Comparison of ENCODE assay signal across 8 cellular contexts in genomic region chr20:59455392-59456341, GRCh38.
DNase-seq lines count a peak whose midpoint lies in the region; ATAC-seq, FAIRE-seq and TF ChIP-seq lines count a peak whose summit lies in the region.

No MANE protein-coding gene starts in this region.

- peak in 9 of 14 donors; percentile 6 to 78 (median 13) for DNase-seq in C1 segment of cervical spinal cord (lab: John Stamatoyannopoulos, UW)
- peak; percentile 42 for DNase-seq in HT-29 (ENCODE audit: low spot score)
- DNase-seq in ascending aorta (ENCODE audit: low spot score in 2 of 2), result no peak
- peak; percentile 54 for DNase-seq in iPS-NIHi7 (ENCODE audit: extremely low spot score)
- DNase-seq in thyroid gland, result peak; percentile 53 to 65
- DNase-seq in SHP77 treated with DMSO at 0.1 percent for 48 hours (lab: John Stamatoyannopoulos, UW), result no peak
- DNase-seq in T-helper 17 cell, result no peak
- DNase-seq in GM12891 (ENCODE audit: insufficient read length, low spot score), result no peak

- no peaks in the 10 kb centered on the region for H3K4me1 ChIP-seq in ascending aorta
- peaks cover 0 to 5% of the 10 kb centered on the region in 2 donors for H3K4me1 ChIP-seq in thyroid gland

- TF ChIP-seq POLR2A in thyroid gland (IDR thresholded peaks at IDR 0.05) (no peak), GM12891 (IDR thresholded peaks at IDR 0.05; ENCODE audit: low read depth, low read length) (no peak)

- no peak overlapping the region for H3K4me3 Mint-ChIP-seq in T-helper 17 cell

- H3K36me3 ChIP-seq in ascending aorta (no peaks in the 10 kb centered on the region), thyroid gland (no peaks in the 10 kb centered on the region)

- 25 to 36% methylated on average over 8 of the region's 8 CpGs for WGBS in thyroid gland, 2 donors

- TF ChIP-seq CTCF in ascending aorta (IDR thresholded peaks at IDR 0.05) (peak; percentile 23 to 56 (median 29)), thyroid gland (IDR thresholded peaks at IDR 0.05) (peak in 5 of 6 experiments; percentile 54 to 80 (median 70))

- H3K27me3 Mint-ChIP-seq in T-helper 17 cell, result peaks cover 60% of the 10 kb centered on the region

- no peak for FAIRE-seq in GM12891 (lab: Jason Lieb, UNC)

- intact Hi-C loops in ascending aorta (cut with DNase I), result loop anchor here (5.0 kb wide), 1 partner anchor 583 kb away; no protein-coding TSS in a partner anchor
- intact Hi-C loops in thyroid gland (cut with DNase I), result loop anchor here (10.0 kb wide), 1 partner anchor 51 kb away; no protein-coding TSS in a partner anchor

- H3K27ac ChIP-seq in ascending aorta (no peak overlapping the region), thyroid gland (peak overlapping the region in 1 of 3 donors; percentile 19)

- H3K4me3 ChIP-seq in ascending aorta (peak overlapping the region in 1 of 2 donors; percentile 20), thyroid gland (replicated peaks in 1 of 3) (no peak overlapping the region)

- peaks cover 3% of the 10 kb centered on the region for H3K36me3 Mint-ChIP-seq in T-helper 17 cell (ENCODE audit: low read depth)

- H3K27ac Mint-ChIP-seq in T-helper 17 cell, result no peak overlapping the region

- no peaks in the 10 kb centered on the region for H3K4me1 Mint-ChIP-seq in T-helper 17 cell

- H3K27me3 ChIP-seq in ascending aorta (no peaks in the 10 kb centered on the region), thyroid gland (no peaks in the 10 kb centered on the region)

- H3K9me3 ChIP-seq in ascending aorta (no peaks in the 10 kb centered on the region), thyroid gland (no peaks in the 10 kb centered on the region), T-helper 17 cell (ENCODE audit: control insufficient read depth, low read length, poor library complexity, severe bottlenecking) (no peaks in the 10 kb centered on the region)

- no peak for ATAC-seq in T-helper 17 cell

TF ChIP-seq in GM12891, 5 proteins besides CTCF, POLR2A, EP300 and RAD21:
- TF ChIP-seq TAF1 (IDR thresholded peaks at IDR 0.05; ENCODE audit: low read depth, low read length), result no peak
- TF ChIP-seq SPI1 (IDR thresholded peaks at IDR 0.05; ENCODE audit: low read depth, low read length), result no peak
- TF ChIP-seq POU2F2 (IDR thresholded peaks at IDR 0.05; ENCODE audit: low read depth, low read length), result no peak
- TF ChIP-seq POLR2AphosphoS5 (IDR thresholded peaks at IDR 0.05; ENCODE audit: low read depth, low read length), result no peak
- TF ChIP-seq PAX5 (IDR thresholded peaks at IDR 0.05; ENCODE audit: insufficient read depth, low read length, severe bottlenecking), result no peak

Comparison
In these comparisons a context has a peak if more than half of its experiments do, and no peak if none do; other contexts are left out.
1. DNase-seq: peak in C1 segment of cervical spinal cord (9 of 14), HT-29 (single experiment), iPS-NIHi7 (single experiment) and thyroid gland (2 of 2); none in ascending aorta (0 of 2), SHP77 treated with DMSO at 0.1 percent for 48 hours (single experiment), T-helper 17 cell (0 of 3) and GM12891 (single experiment).